In the genomic region with DNA sequence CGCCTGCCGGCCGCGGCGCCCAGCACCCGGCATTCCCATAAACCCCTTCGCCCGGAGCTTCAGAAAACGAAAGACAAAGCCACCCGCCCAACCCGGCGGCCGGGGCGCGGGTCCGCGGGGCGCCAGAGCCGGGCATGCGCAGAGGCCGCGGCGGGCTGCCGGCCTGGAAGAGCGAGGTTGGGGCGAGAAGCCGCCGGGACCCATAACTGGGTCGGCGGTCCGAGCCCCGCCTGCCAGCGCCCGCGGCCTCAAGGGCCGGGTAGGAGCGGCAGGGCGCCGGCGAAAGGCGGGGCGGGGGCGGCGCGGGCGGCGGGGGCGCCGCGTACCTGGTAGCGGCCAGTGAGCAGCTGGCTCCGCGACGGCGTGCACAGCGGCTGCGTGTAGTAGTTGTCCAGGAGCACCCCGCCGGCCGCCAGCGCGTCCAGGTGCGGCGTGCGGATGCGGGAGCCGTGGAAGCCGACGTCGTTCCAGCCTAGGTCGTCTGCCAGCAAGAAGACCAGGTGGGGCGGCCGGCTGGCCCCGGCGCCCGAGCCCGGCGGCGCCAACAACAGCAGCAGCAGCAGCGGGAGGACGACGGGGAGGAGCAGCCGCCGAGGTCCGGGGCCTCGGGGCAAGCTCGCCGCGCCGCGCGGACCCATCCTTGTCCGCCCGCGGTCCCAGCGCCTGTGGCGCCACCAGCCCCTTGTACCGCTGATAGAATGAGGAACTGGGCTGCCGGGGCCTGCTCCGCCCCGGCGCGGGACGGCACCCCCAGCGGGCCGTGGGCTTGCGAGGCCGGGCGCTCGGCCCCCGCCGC, we compare ENCODE assay signal across 8 cellular contexts. TPM values are rescaled to one million over a fixed set of nuclear protein-coding genes. Genes with fewer than 3 reads are reported as not detected.
A peak's percentile ranks its signal among the peaks of the same experiment; 100 is the strongest.
DNase-seq lines count a peak whose midpoint lies in the region; ATAC-seq, FAIRE-seq and TF ChIP-seq lines count a peak whose summit lies in the region.

A gene (minus strand): TSS at position 700 of the 796 bp plus-strand sequence. CDS start 62 bp downstream, at position 638.

- H3K4me3 Mint-ChIP-seq in activated CD4-positive, alpha-beta T cell treated with anti-CD3 and anti-CD28 coated beads, Interleukin-2, amount 10 ng/mL, durations not matched to agents 24 days and 14 days = peak within 1 kb of the TSS; percentile 91

- peak within 1 kb of the TSS; percentile 97 for H3K27ac Mint-ChIP-seq in activated CD4-positive, alpha-beta T cell treated with anti-CD3 and anti-CD28 coated beads, Interleukin-2, amount 10 ng/mL, durations not matched to agents 24 days and 14 days

- no peaks in the 10 kb centered on the region for H3K27me3 ChIP-seq in BE2C

- no peaks in the 10 kb centered on the region for H3K4me1 ChIP-seq in BE2C

- no peaks in the 10 kb centered on the region for H3K36me3 Mint-ChIP-seq in activated CD4-positive, alpha-beta T cell treated with anti-CD3 and anti-CD28 coated beads, Interleukin-2, amount 10 ng/mL, durations not matched to agents 24 days and 14 days (ENCODE audit: low read depth)

- peak; percentile 52 for ATAC-seq in HG03442 (IDR thresholded peaks at IDR 0.05; ENCODE audit: unreplicated experiment)

- H3K4me3 ChIP-seq in BE2C (ENCODE audit: low read depth, low read length) (peak within 1 kb of the TSS; percentile 74), coronary artery (peak within 1 kb of the TSS; percentile 95)

- H3K9me3 ChIP-seq in BE2C = no peaks in the 10 kb centered on the region

- intact Hi-C loops in activated CD4-positive, alpha-beta T cell treated with anti-CD3 and anti-CD28 coated beads, Interleukin-2, amount 10 ng/mL, durations not matched to agents 24 days and 14 days (cut with micrococcal nuclease) = loop anchor here (1.0 to 10.0 kb wide), 9 partner anchors 32 to 1210 kb away; a partner anchor contains a TSS

- no peaks in the 10 kb centered on the region for H3K27me3 Mint-ChIP-seq in activated CD4-positive, alpha-beta T cell treated with anti-CD3 and anti-CD28 coated beads, Interleukin-2, amount 10 ng/mL, durations not matched to agents 24 days and 14 days

- DNase-seq in BE2C (peak; percentile 92), GM19239 (ENCODE audit: insufficient read length, low spot score) (peak; percentile 76), NCI-H524 (lab: John Stamatoyannopoulos, UW) (peak; percentile 88), coronary artery (ENCODE audit: low spot score) (peak; percentile 89), left kidney (ENCODE audit: low read depth, low spot score) (peak; percentile 96)
- peak; percentile 95 for DNase-seq in activated CD4-positive, alpha-beta T cell treated with anti-CD3 and anti-CD28 coated beads, Interleukin-2, amount 10 ng/mL, durations not matched to agents 24 days and 14 days
- peak; percentile 72 for DNase-seq in stimulated activated CD4-positive, alpha-beta T cell treated with anti-CD3 and anti-CD28 coated beads, Interleukin-2, amount 100 ng/mL, for 4 hours (ENCODE audit: low read depth)

- peaks cover 32% of the 10 kb centered on the region for H3K4me1 Mint-ChIP-seq in activated CD4-positive, alpha-beta T cell treated with anti-CD3 and anti-CD28 coated beads, Interleukin-2, amount 10 ng/mL, durations not matched to agents 24 days and 14 days

- no peaks in the 10 kb centered on the region; the same call in 1 of the 2 replicates for H3K36me3 ChIP-seq in BE2C

- H3K27ac ChIP-seq in coronary artery = peak within 1 kb of the TSS; percentile 98 to 99

- FAIRE-seq in GM19239 (lab: Jason Lieb, UNC) = no peak

- H3K9me3 Mint-ChIP-seq in activated CD4-positive, alpha-beta T cell treated with anti-CD3 and anti-CD28 coated beads, Interleukin-2, amount 10 ng/mL, durations not matched to agents 24 days and 14 days = no peaks in the 10 kb centered on the region

- peak; percentile 30; the same call in 1 of the 2 replicates for TF ChIP-seq CTCF in BE2C (IDR thresholded peaks at IDR 0.05; ENCODE audit: low read depth, low read length)
- no peak for TF ChIP-seq CTCF in coronary artery (IDR thresholded peaks at IDR 0.05)

RNA-seq across cellular contexts. Expression of the gene that starts here (rescaled TPM):
- polyA plus RNA-seq in BE2C (2012; ENCODE audit: insufficient read depth, insufficient read length, low read depth) = 9.6 TPM
- 11.5 and 12.4 TPM in 2 replicates for total RNA-seq in activated CD4-positive, alpha-beta T cell treated with anti-CD3 and anti-CD28 coated beads, Interleukin-2, amount 10 ng/mL, durations not matched to agents 24 days and 14 days

Comparison
In these comparisons a context has a peak if more than half of its experiments do, and no peak if none do; other contexts are left out.
1. Peak in every context shown above with its lines: DNase-seq, ATAC-seq, H3K4me3 ChIP-seq and H3K27ac ChIP-seq.